12 cellular contexts compared by ENCODE assay signal in genomic region chr10:93594518-93594917, GRCh38. TPM values are rescaled to one million over a fixed set of nuclear protein-coding genes. Genes with fewer than 3 reads are reported as not detected.
"Had no signal": no experiment of that assay in that cellular context is flagged by ENCODE, and none has a peak within 500 bp of the region (broad histone marks: within the 10 kb centered on the region; RNA-seq: fewer than 3 reads in every experiment).

No MANE protein-coding gene starts in this region.

- H3K9me3 ChIP-seq: HAP-1 had no signal

- H3K4me3 Mint-ChIP-seq: GM23338, H9, HFFc6 had no signal

- DNase-seq: GM23248, GOT3, H7, H9, HCEC 1CT, HFFc6 had no signal

- H3K4me1 ChIP-seq: HAP-1 had no signal

- H3K36me3 ChIP-seq: HAP-1 had no signal

- H3K4me3 ChIP-seq: GM23248, GM23338, HAP-1 had no signal

- ATAC-seq: GM23338, HCT116 had no signal

- H3K27ac Mint-ChIP-seq: GM23338, H9, HFFc6 had no signal

- H3K27ac ChIP-seq: GM23248 had no signal

- H3K9me3 Mint-ChIP-seq: GM23338, H9, HFFc6 had no signal

- H2AFZ ChIP-seq: GM23248, GM23338 had no signal

- H3K4me2 ChIP-seq: GM23338 had no signal

- FAIRE-seq: H1, H54 had no signal

- H3K9ac ChIP-seq: GM23248 had no signal

RNA-seq across cellular contexts. Expression of gene RBP4, which starts 6.5 kb away (rescaled TPM):
- total RNA-seq: GM23248, H9, HFFc6 had no signal

RNA-seq across cellular contexts. Expression of gene PDE6C, which starts 17.8 kb away (rescaled TPM):
- total RNA-seq: GM23248, GM23338, H1, H4, H7, H9, HFFc6 had no signal
- polyA plus RNA-seq: GM23248, H1 had no signal

RNA-seq across cellular contexts. Expression of gene FFAR4, which starts 28.1 kb away (rescaled TPM):
- total RNA-seq: GM23248, GM23338, H1, H4, H7, H9, HFFc6 had no signal
- polyA plus RNA-seq: GM23248, H1 had no signal
